ENCODE assay signal across 20 cellular contexts in genomic region chr1:112710586-112710985, GRCh38. TPM values are rescaled to one million over a fixed set of nuclear protein-coding genes. Genes with fewer than 3 reads are reported as not detected.
"Had no signal": no experiment of that assay in that cellular context is flagged by ENCODE, and none has a peak within 500 bp of the region (broad histone marks: within the 10 kb centered on the region; RNA-seq: fewer than 3 reads in every experiment).

No MANE protein-coding gene starts in this region.

- H3K9me3 Mint-ChIP-seq: effector memory CD8-positive, alpha-beta T cell; immature natural killer cell; memory B cell; natural killer cell treated with Interleukin-12 subunit alpha and Interleukin-12 subunit beta and Interleukin-15 and Interleukin-18, amount 100 ng/mL, for 72 hours had no signal

- H3K27ac ChIP-seq: esophagus squamous epithelium, gastroesophageal sphincter, left lung, lower lobe of right lung, right atrium auricular region, suprapubic skin, thyroid gland, upper lobe of left lung, uterus had no signal

- H3K36me3 ChIP-seq: gastroesophageal sphincter, left lung, lower lobe of right lung, right atrium auricular region, suprapubic skin, thyroid gland, upper lobe of left lung, uterus had no signal

- H3K36me3 Mint-ChIP-seq: immature natural killer cell; memory B cell; natural killer cell treated with Interleukin-12 subunit alpha and Interleukin-12 subunit beta and Interleukin-15 and Interleukin-18, amount 100 ng/mL, for 72 hours had no signal

- DNase-seq: cortex of kidney; effector memory CD8-positive, alpha-beta T cell; esophagus squamous epithelium; foreskin fibroblast; glutamatergic neuron; immature natural killer cell; left lung; lower lobe of right lung; midbrain; small intestine; stimulated activated CD4-positive, alpha-beta T cell treated with anti-CD3 and anti-CD28 coated beads, Interleukin-2, amount 100 ng/mL, for 48 hours; stimulated activated naive CD8-positive, alpha-beta T cell treated with anti-CD3 and anti-CD28 coated beads, Interleukin-15, Interleukin-2, amounts not matched to agents 100 U/mL and 50 U/mL, for 24 hours; thyroid gland; uterus had no signal

- ATAC-seq: effector memory CD8-positive, alpha-beta T cell; gastroesophageal sphincter; left lung; lower lobe of right lung; natural killer cell treated with Interleukin-12 subunit alpha and Interleukin-12 subunit beta and Interleukin-15 and Interleukin-18, amount 100 ng/mL, for 72 hours; stimulated activated naive CD8-positive, alpha-beta T cell treated with anti-CD3 and anti-CD28 coated beads, Interleukin-15, Interleukin-2, amounts not matched to agents 100 U/mL and 50 U/mL, for 24 hours had no signal

- H3K27me3 ChIP-seq: esophagus squamous epithelium, gastroesophageal sphincter, right atrium auricular region, suprapubic skin, thyroid gland, upper lobe of left lung, uterus had no signal

- H3K27ac Mint-ChIP-seq: effector memory CD8-positive, alpha-beta T cell; immature natural killer cell; memory B cell; natural killer cell treated with Interleukin-12 subunit alpha and Interleukin-12 subunit beta and Interleukin-15 and Interleukin-18, amount 100 ng/mL, for 72 hours had no signal

- H3K9me3 ChIP-seq: esophagus squamous epithelium, gastroesophageal sphincter, left lung, lower lobe of right lung, right atrium auricular region, suprapubic skin, thyroid gland, upper lobe of left lung, uterus had no signal

- H3K4me3 Mint-ChIP-seq: effector memory CD8-positive, alpha-beta T cell; immature natural killer cell; memory B cell; natural killer cell treated with Interleukin-12 subunit alpha and Interleukin-12 subunit beta and Interleukin-15 and Interleukin-18, amount 100 ng/mL, for 72 hours had no signal

- H3K27me3 Mint-ChIP-seq: memory B cell had no signal

- H3K4me3 ChIP-seq: esophagus squamous epithelium, gastroesophageal sphincter, left lung, lower lobe of right lung, right atrium auricular region, suprapubic skin, thyroid gland, upper lobe of left lung, uterus had no signal

RNA-seq across cellular contexts. Expression of gene PPM1J, which starts 4.5 kb away (rescaled TPM):
- total RNA-seq: natural killer cell treated with Interleukin-12 subunit alpha and Interleukin-12 subunit beta and Interleukin-15 and Interleukin-18, amount 100 ng/mL, for 72 hours had no signal
